5 cellular contexts compared by ENCODE assay signal in genomic region chr14:84859116-84859515, GRCh38.
"Had no signal": no experiment of that assay in that cellular context is flagged by ENCODE, and none has a peak within 500 bp of the region (broad histone marks: within the 10 kb centered on the region; RNA-seq: fewer than 3 reads in every experiment).

No MANE protein-coding gene starts in this region.

- ATAC-seq: GM23338, HepG2 had no signal

- DNase-seq: H9, HCEC 1CT, HFFc6 had no signal
